16 cellular contexts compared by ENCODE assay signal in genomic region chr14:76273346-76273745, GRCh38.
A peak's percentile ranks its signal among the peaks of the same experiment; 100 is the strongest.
DNase-seq lines count a peak whose midpoint lies in the region; ATAC-seq, FAIRE-seq and TF ChIP-seq lines count a peak whose summit lies in the region.
"Had no signal": no experiment of that assay in that cellular context is flagged by ENCODE, and none has a peak within 500 bp of the region (broad histone marks: within the 10 kb centered on the region; RNA-seq: fewer than 3 reads in every experiment).

No MANE protein-coding gene starts in this region.

- no peak overlapping the region for H3K27ac ChIP-seq in HEK293 (ENCODE audit: extremely low read depth, low read depth, low read length)
- no peak overlapping the region for H3K27ac ChIP-seq in endodermal cell (ENCODE audit: low read depth, low read length)
- no peak overlapping the region for H3K27ac ChIP-seq in vagina

- POLR2A ChIA-PET in HEK293 (lab: Yijun Ruan, JAX) = no interaction called here

- H3K4me3 ChIP-seq in HEK293 (ENCODE audit: low read depth, low read length) (no peak overlapping the region), endodermal cell (ENCODE audit: low read length) (no peak overlapping the region), vagina (no peak overlapping the region)

- H3K27me3 Mint-ChIP-seq in endodermal cell (ENCODE audit: insufficient read depth) = peaks cover 36% of the 10 kb centered on the region

- ATAC-seq in HG02870 (IDR thresholded peaks at IDR 0.05; ENCODE audit: unreplicated experiment) = no peak
- ATAC-seq: CD8-positive, alpha-beta T cell had no signal

- no peaks in the 10 kb centered on the region for H3K4me1 Mint-ChIP-seq in endodermal cell
- H3K4me1 Mint-ChIP-seq: CD14-positive monocyte had no signal

- H3K36me3 Mint-ChIP-seq in endodermal cell (ENCODE audit: low read depth) = no peaks in the 10 kb centered on the region
- H3K36me3 Mint-ChIP-seq: CD14-positive monocyte; CD8-positive, alpha-beta T cell had no signal

- no peaks in the 10 kb centered on the region for H3K9me3 Mint-ChIP-seq in endodermal cell
- H3K9me3 Mint-ChIP-seq: CD8-positive, alpha-beta T cell had no signal

- no peak for TF ChIP-seq POLR2A in GM12891 (IDR thresholded peaks at IDR 0.05; ENCODE audit: low read depth, low read length)
- no peak for TF ChIP-seq POLR2A in vagina (IDR thresholded peaks at IDR 0.05)

- WGBS in endodermal cell (ENCODE audit: insufficient coverage in 1 of 2, insufficient read length in 1 of 2), 2 experiments = 82 to 95% methylated on average over 1 to 2 of the region's 2 CpGs

- no peaks in the 10 kb centered on the region for H3K27me3 ChIP-seq in endodermal cell (ENCODE audit: control insufficient read depth, insufficient read depth, low read length, poor library complexity, severe bottlenecking)
- no peaks in the 10 kb centered on the region for H3K27me3 ChIP-seq in vagina

- peak; percentile 52 for FAIRE-seq in GM12891 (lab: Jason Lieb, UNC)
- FAIRE-seq: D721Med, G401.6, GM18507, H54 had no signal

- CTCF ChIA-PET in HEK293 (lab: Yijun Ruan, JAX) = no interaction called here

- no peak overlapping the region for H3K4me3 Mint-ChIP-seq in endodermal cell
- H3K4me3 Mint-ChIP-seq: CD14-positive monocyte; CD8-positive, alpha-beta T cell had no signal

- no peak overlapping the region for H3K27ac Mint-ChIP-seq in endodermal cell
- H3K27ac Mint-ChIP-seq: CD14-positive monocyte; CD8-positive, alpha-beta T cell had no signal

- no peaks in the 10 kb centered on the region for H3K9me3 ChIP-seq in HEK293 (ENCODE audit: control insufficient read depth, insufficient read depth, low read depth, low read length)
- no peaks in the 10 kb centered on the region for H3K9me3 ChIP-seq in endodermal cell (ENCODE audit: control insufficient read depth, low read length)
- no peaks in the 10 kb centered on the region for H3K9me3 ChIP-seq in vagina

- no peaks in the 10 kb centered on the region for H3K4me1 ChIP-seq in HEK293 (ENCODE audit: control insufficient read depth, insufficient read depth, low read length)
- no peaks in the 10 kb centered on the region for H3K4me1 ChIP-seq in endodermal cell (ENCODE audit: control insufficient read depth, insufficient read depth, low read length)
- H3K4me1 ChIP-seq in vagina = peaks cover under 1% of the 10 kb centered on the region

- H3K9ac ChIP-seq in endodermal cell (ENCODE audit: extremely low read depth, low read length, poor library complexity, severe bottlenecking) = no peak overlapping the region

- no peak for DNase-seq in GM12891 (ENCODE audit: insufficient read length, low spot score)
- peak; percentile 30 for DNase-seq in endodermal cell
- peak; percentile 46 to 64 for DNase-seq in vagina (ENCODE audit: extremely low spot score in 2 of 2)
- DNase-seq in NCI-H1092 (lab: John Stamatoyannopoulos, UW) = no peak
- DNase-seq: CD8-positive, alpha-beta T cell; COR-L47; DMS153; DMS79 treated with DMSO at 0.1 percent for 48 hours; EL had no signal

- H3K36me3 ChIP-seq in HEK293 (ENCODE audit: control insufficient read depth in 2 of 2, insufficient read depth in 1 of 2, low read length in 2 of 2) (no peaks in the 10 kb centered on the region), endodermal cell (ENCODE audit: control insufficient read depth, insufficient read depth, low read length) (no peaks in the 10 kb centered on the region), vagina (no peaks in the 10 kb centered on the region)

- intact Hi-C loops in vagina (cut with DNase I) = no loop called here

- TF ChIP-seq CTCF in HEK293 (tag by site-specific recombination; IDR thresholded peaks at IDR 0.05) = no peak
- no peak for TF ChIP-seq CTCF in endodermal cell (conservative IDR thresholded peaks at IDR 0.05)
- no peak for TF ChIP-seq CTCF in vagina (IDR thresholded peaks at IDR 0.05)

TF ChIP-seq in GM12891, 5 proteins besides CTCF, POLR2A, EP300 and RAD21:
- TF ChIP-seq POU2F2 (IDR thresholded peaks at IDR 0.05; ENCODE audit: low read depth, low read length) (no peak), SPI1 (IDR thresholded peaks at IDR 0.05; ENCODE audit: low read depth, low read length) (no peak), PAX5 (IDR thresholded peaks at IDR 0.05; ENCODE audit: insufficient read depth, low read length, severe bottlenecking) (no peak), POLR2AphosphoS5 (IDR thresholded peaks at IDR 0.05; ENCODE audit: low read depth, low read length) (no peak), TAF1 (IDR thresholded peaks at IDR 0.05; ENCODE audit: low read depth, low read length) (no peak)
TF ChIP-seq in GM12891: peak in this region for 0.

TF ChIP-seq in HEK293, 187 proteins besides CTCF, POLR2A, EP300 and RAD21:
- 0 out of 2 replicates have a peak, but pooled peaks have one; percentile 40 for TF ChIP-seq ZNF768 (tag by site-specific recombination; IDR thresholded peaks at IDR 0.05)
- no peak for TF ChIP-seq ZEB2 (tag by site-specific recombination; IDR thresholded peaks at IDR 0.05)
- no peak for TF ChIP-seq PRDM1 (tag by site-specific recombination; IDR thresholded peaks at IDR 0.05)
- TF ChIP-seq ZNF239 (tag by site-specific recombination; IDR thresholded peaks at IDR 0.05) = no peak
- no peak for TF ChIP-seq ZNF394 (tag by site-specific recombination; IDR thresholded peaks at IDR 0.05; ENCODE audit: borderline replicate concordance)
- TF ChIP-seq ZNF639 (tag by site-specific recombination; IDR thresholded peaks at IDR 0.05) = no peak
- no peak for TF ChIP-seq SP7 (tag by site-specific recombination; IDR thresholded peaks at IDR 0.05)

Comparison
In these comparisons a context has a peak if more than half of its experiments do, and no peak if none do; other contexts are left out.
1. DNase-seq: peak in endodermal cell (single experiment) and vagina (2 of 2); none in GM12891 (single experiment) and NCI-H1092 (single experiment).